8 cellular contexts compared by ENCODE assay signal in genomic region chr20:43513298-43514061, GRCh38. TPM values are rescaled to one million over a fixed set of nuclear protein-coding genes. Genes with fewer than 3 reads are reported as not detected.
DNase-seq lines count a peak whose midpoint lies in the region; FAIRE-seq and TF ChIP-seq lines count a peak whose summit lies in the region.

No MANE protein-coding gene starts in this region.

- FAIRE-seq in frontal cortex (lab: Jason Lieb, UNC): no peak

- no peaks in the 10 kb centered on the region for H3K4me1 ChIP-seq in Caco-2
- H3K4me1 ChIP-seq in ectodermal cell (ENCODE audit: control insufficient read depth, insufficient read depth, low read length): no peaks in the 10 kb centered on the region
- H3K4me1 ChIP-seq in neural progenitor cell: no peaks in the 10 kb centered on the region

- H4K20me1 ChIP-seq in neural progenitor cell (ENCODE audit: low read depth): peaks cover 3% of the 10 kb centered on the region

- peaks cover 18% of the 10 kb centered on the region for H3K79me2 ChIP-seq in neural progenitor cell (ENCODE audit: low read depth)

- peak overlapping the region; percentile 85 for H3K4me3 Mint-ChIP-seq in Caco-2 (ENCODE audit: unreplicated experiment)
- H3K4me3 Mint-ChIP-seq in neural progenitor cell: peak overlapping the region; percentile 96

- TSS peak; percentile 47 for BruUV-seq in Caco-2 (replicated peaks; lab: Mats Ljungman, UMichigan)

- no peaks in the 10 kb centered on the region for H3K9me3 Mint-ChIP-seq in Caco-2 (ENCODE audit: unreplicated experiment)
- no peaks in the 10 kb centered on the region for H3K9me3 Mint-ChIP-seq in neural progenitor cell

- H3K4me3 ChIP-seq in Caco-2 (ENCODE audit: low read depth, low read length) (peak overlapping the region; percentile 41), ectodermal cell (ENCODE audit: insufficient read depth, low read depth, low read length) (peak overlapping the region; percentile 35), neural progenitor cell (peak overlapping the region; percentile 56)

- WGBS in ectodermal cell, 2 experiments: 58 to 59% methylated on average over 24 of the region's 24 CpGs

- no peak for TF ChIP-seq CTCF in Caco-2 (IDR thresholded peaks at IDR 0.05; ENCODE audit: insufficient read depth in 1 of 2, low read depth in 1 of 2, low read length in 1 of 2, severe bottlenecking in 1 of 2, unreplicated experiment in 1 of 2)
- no peak for TF ChIP-seq CTCF in neural progenitor cell (IDR thresholded peaks at IDR 0.05)
- no peak for TF ChIP-seq CTCF in GM13977 (IDR thresholded peaks at IDR 0.05; ENCODE audit: extremely low read depth, insufficient read depth, missing control alignments)

- H3K4me1 Mint-ChIP-seq in Caco-2 (ENCODE audit: low read depth, unreplicated experiment) (no peaks in the 10 kb centered on the region), neural progenitor cell (no peaks in the 10 kb centered on the region)

- peak overlapping the region; percentile 77 for H3K4me2 ChIP-seq in neural progenitor cell

- H3K9ac ChIP-seq in neural progenitor cell: no peak overlapping the region

- in situ Hi-C loops in GM13977 (cut with MboI; ENCODE audit: low pct_unique_long_range_greater_than_20kb, low sequenced_read_pairs, unreplicated experiment): no loop called here

- POLR2A ChIA-PET in Caco-2 (lab: Charles Lee): interaction anchor here (0.5 to 2.5 kb wide), 3 partner anchors 56 to 140 kb away, joined by 3 to 10 read pairs (median 6); partner anchors contain the start of genes IFT52 and SRSF6

- H3K36me3 Mint-ChIP-seq in Caco-2 (ENCODE audit: insufficient read depth, unreplicated experiment) (no peaks in the 10 kb centered on the region), neural progenitor cell (peaks cover 2% of the 10 kb centered on the region)

- DNase-seq in Caco-2: no peak
- DNase-seq in HPDE6-E6E7 (ENCODE audit: extremely low spot score): peak; percentile 58
- no peak for DNase-seq in neural progenitor cell (ENCODE audit: low spot score)
- no peak for DNase-seq in frontal cortex (ENCODE audit: low spot score in 2 of 2)
- DNase-seq in iPS-NIHi11 (ENCODE audit: low spot score): no peak
- no peak for DNase-seq in GM13977 (ENCODE audit: low spot score)
- DNase-seq in foreskin melanocyte: no peak

- intact Hi-C loops in Caco-2 (cut with micrococcal nuclease; ENCODE audit: unreplicated experiment): loop anchor here (1.0 kb wide), 1 partner anchor 56 kb away; the partner anchor contains the start of gene SRSF6

- H2AFZ ChIP-seq in neural progenitor cell (replicated peaks): no peak overlapping the region

- H3K36me3 ChIP-seq in Caco-2 (ENCODE audit: control insufficient read depth, insufficient read depth, low read length) (no peaks in the 10 kb centered on the region), ectodermal cell (ENCODE audit: control insufficient read depth, insufficient read depth, low read length) (no peaks in the 10 kb centered on the region), neural progenitor cell (no peaks in the 10 kb centered on the region)

- H3K27me3 ChIP-seq in Caco-2 (replicated peaks; ENCODE audit: control insufficient read depth, insufficient read depth, low read length) (no peaks in the 10 kb centered on the region), ectodermal cell (ENCODE audit: control insufficient read depth, insufficient read depth, low read length, poor library complexity, severe bottlenecking) (peaks cover 3% of the 10 kb centered on the region), neural progenitor cell (peaks cover under 1% of the 10 kb centered on the region)

- H3F3A ChIP-seq in neural progenitor cell (ENCODE audit: low read depth): peaks cover 4% of the 10 kb centered on the region

- CTCF ChIA-PET in Caco-2 (lab: Charles Lee): interaction anchor here (0.7 kb wide), 2 partner anchors 59 to 65 kb away, joined by 3 read pairs; no protein-coding TSS in a partner anchor

- no peak overlapping the region for H3K27ac Mint-ChIP-seq in Caco-2 (ENCODE audit: unreplicated experiment)
- H3K27ac Mint-ChIP-seq in neural progenitor cell: no peak overlapping the region

- H3K27me3 Mint-ChIP-seq in Caco-2 (ENCODE audit: insufficient read depth, unreplicated experiment) (no peaks in the 10 kb centered on the region), neural progenitor cell (ENCODE audit: insufficient read depth, low read depth) (peaks cover 8% of the 10 kb centered on the region)

- H3K27ac ChIP-seq in ectodermal cell (ENCODE audit: insufficient read depth, low read depth, low read length, poor library complexity, severe bottlenecking) (no peak overlapping the region), neural progenitor cell (no peak overlapping the region)

- H3K9me3 ChIP-seq in Caco-2 (no peaks in the 10 kb centered on the region), ectodermal cell (ENCODE audit: control insufficient read depth, low read length) (no peaks in the 10 kb centered on the region), neural progenitor cell (ENCODE audit: low read depth) (no peaks in the 10 kb centered on the region)

RNA-seq across cellular contexts. Expression of gene L3MBTL1, which starts 6.0 kb away (rescaled TPM):
- total RNA-seq in Caco-2 (2022) (8.4 and 11.5 TPM in 2 replicates), neural progenitor cell (ENCODE audit: low replicate concordance) (27.6 and 51.4 TPM in 2 replicates), frontal cortex (16.3 TPM)
- 29.2 TPM for polyA plus RNA-seq in ectodermal cell (2013, experiment 1 of 4)
- polyA plus RNA-seq in ectodermal cell (2013, experiment 2 of 4): 26.9 TPM
- 19.3 TPM for polyA plus RNA-seq in ectodermal cell (2013, experiment 3 of 4)
- 24.6 TPM for polyA plus RNA-seq in ectodermal cell (2013, experiment 4 of 4)

RNA-seq across cellular contexts. Expression of gene SGK2, which starts 45.3 kb away (rescaled TPM):
- total RNA-seq in Caco-2 (2022): 5.2 and 6.6 TPM in 2 replicates
- polyA plus RNA-seq in ectodermal cell (2013, experiment 1 of 4): 1.9 TPM
- polyA plus RNA-seq in ectodermal cell (2013, experiment 2 of 4): 4.2 TPM
- polyA plus RNA-seq in ectodermal cell (2013, experiment 3 of 4): 2.2 TPM
- 2.0 TPM for polyA plus RNA-seq in ectodermal cell (2013, experiment 4 of 4)
- total RNA-seq in neural progenitor cell (ENCODE audit: low replicate concordance): 2.8 and 4.2 TPM in 2 replicates
- 0.41 TPM for total RNA-seq in frontal cortex

RNA-seq across cellular contexts. Expression of gene SRSF6, which starts 55.8 kb away (rescaled TPM):
- total RNA-seq in Caco-2 (2022): 312 and 335 TPM in 2 replicates
- 186 TPM for polyA plus RNA-seq in ectodermal cell (2013, experiment 1 of 4)
- polyA plus RNA-seq in ectodermal cell (2013, experiment 2 of 4): 271 TPM
- 165 TPM for polyA plus RNA-seq in ectodermal cell (2013, experiment 3 of 4)
- 177 TPM for polyA plus RNA-seq in ectodermal cell (2013, experiment 4 of 4)
- 79.6 and 86.1 TPM in 2 replicates for total RNA-seq in neural progenitor cell (ENCODE audit: low replicate concordance)
- 44.0 TPM for total RNA-seq in frontal cortex
